In the genomic region with DNA sequence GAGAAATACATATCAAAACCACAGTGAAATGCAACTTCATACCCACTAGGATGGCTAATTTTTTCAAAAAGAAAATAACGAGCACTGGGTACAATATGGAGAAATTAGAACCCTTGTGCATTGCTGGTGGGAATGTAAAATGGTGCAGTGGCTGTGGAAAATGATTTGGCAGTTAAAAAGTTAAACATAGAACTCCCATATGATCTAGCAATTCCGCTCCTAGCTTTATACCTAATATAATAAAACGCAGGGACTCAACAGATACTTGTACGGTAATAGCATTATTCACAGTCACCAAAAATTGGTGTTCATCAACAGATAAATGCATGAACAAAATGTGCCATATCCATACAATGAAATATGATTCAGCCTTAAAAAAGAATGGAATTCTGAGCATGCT, we compare ENCODE assay signal across 26 cellular contexts. TPM values are rescaled to one million over a fixed set of nuclear protein-coding genes. Genes with fewer than 3 reads are reported as not detected.
"Had no signal": no experiment of that assay in that cellular context is flagged by ENCODE, and none has a peak within 500 bp of the region (broad histone marks: within the 10 kb centered on the region; RNA-seq: fewer than 3 reads in every experiment).

No MANE protein-coding gene starts in this region.

- H3K27me3 Mint-ChIP-seq: dendritic cell treated with granulocyte-macrophage colony-stimulating factor and Interleukin-4, amounts not matched to agents 40 ng/mL and 50 ng/mL, for 4 days had no signal

- DNase-seq: colonic mucosa; cortex of kidney; dermis blood vessel endothelial cell; dorsolateral prefrontal cortex; effector CD4-positive, alpha-beta T cell; effector CD8-positive, alpha-beta T cell; effector memory CD4-positive, alpha-beta T cell; effector memory CD8-positive, alpha-beta T cell; endodermal cell; erythroblast; esophagus squamous epithelium; foreskin fibroblast; foreskin keratinocyte; foreskin melanocyte; gastrocnemius medialis; glutamatergic neuron; head of caudate nucleus; heart left ventricle; heart right ventricle had no signal

- H3K4me1 Mint-ChIP-seq: endodermal cell had no signal

- H3K27me3 ChIP-seq: colonic mucosa, esophagus muscularis mucosa, esophagus squamous epithelium, gastrocnemius medialis, heart left ventricle had no signal

- H3K4me3 ChIP-seq: colonic mucosa, coronary artery, dorsolateral prefrontal cortex, esophagus muscularis mucosa, esophagus squamous epithelium, gastrocnemius medialis, gastroesophageal sphincter, heart left ventricle, heart right ventricle had no signal

- H3K4me3 Mint-ChIP-seq: dendritic cell treated with granulocyte-macrophage colony-stimulating factor and Interleukin-4, amounts not matched to agents 40 ng/mL and 50 ng/mL, for 4 days; effector memory CD8-positive, alpha-beta T cell; endodermal cell had no signal

- H3K27ac Mint-ChIP-seq: dendritic cell treated with granulocyte-macrophage colony-stimulating factor and Interleukin-4, amounts not matched to agents 40 ng/mL and 50 ng/mL, for 4 days; effector memory CD8-positive, alpha-beta T cell; endodermal cell had no signal

- H3K4me1 ChIP-seq: colonic mucosa, esophagus muscularis mucosa, foreskin keratinocyte, gastrocnemius medialis, gastroesophageal sphincter, heart left ventricle, heart right ventricle had no signal

- H3K36me3 ChIP-seq: colonic mucosa, esophagus muscularis mucosa, esophagus squamous epithelium, gastrocnemius medialis, gastroesophageal sphincter, heart left ventricle, heart right ventricle had no signal

- H3K27ac ChIP-seq: colonic mucosa, coronary artery, dorsolateral prefrontal cortex, epithelial cell of prostate, esophagus muscularis mucosa, esophagus squamous epithelium, foreskin keratinocyte, gastrocnemius medialis, gastroesophageal sphincter, heart left ventricle, heart right ventricle had no signal

- H3K9me3 ChIP-seq: colonic mucosa, esophagus squamous epithelium, gastrocnemius medialis had no signal

RNA-seq across cellular contexts. Expression of gene PLPP4, which starts 58.8 kb away (rescaled TPM):
- total RNA-seq: dermis microvascular lymphatic vessel endothelial cell, esophagus mucosa, gastrocnemius medialis, heart right ventricle had no signal
